ENCODE assay signal across 11 cellular contexts in genomic region chr5:181114844-181115778, GRCh38. TPM values are rescaled to one million over a fixed set of nuclear protein-coding genes. Genes with fewer than 3 reads are reported as not detected.
DNase-seq lines count a peak whose midpoint lies in the region; ATAC-seq, FAIRE-seq and TF ChIP-seq lines count a peak whose summit lies in the region.
"Had no signal": no experiment of that assay in that cellular context is flagged by ENCODE, and none has a peak within 500 bp of the region (broad histone marks: within the 10 kb centered on the region; RNA-seq: fewer than 3 reads in every experiment).

No MANE protein-coding gene starts in this region.

- DNase-seq in D341Med (ENCODE audit: low spot score) (peak; percentile 10), LNCaP clone FGC (ENCODE audit: low read depth) (peak; percentile 11), epithelial cell of esophagus (ENCODE audit: low read depth) (peak; percentile 58), frontal cortex (ENCODE audit: low spot score in 2 of 2) (no peak), caudate nucleus (lab: John Stamatoyannopoulos, UW) (no peak)
- no peak for DNase-seq in natural killer cell treated with Interleukin-12 subunit alpha and Interleukin-12 subunit beta and Interleukin-15 and Interleukin-18, amount 100 ng/mL, for 72 hours (ENCODE audit: low spot score)
- DNase-seq in activated naive CD4-positive, alpha-beta T cell treated with Interleukin-2 at 50 U/mL for 16 hours, result no peak
- DNase-seq: GF-D8 had no signal

- ATAC-seq in natural killer cell treated with Interleukin-12 subunit alpha and Interleukin-12 subunit beta and Interleukin-15 and Interleukin-18, amount 100 ng/mL, for 72 hours, result no peak

- no peak overlapping the region for H3K9ac ChIP-seq in neural cell (ENCODE audit: low read length)

- no peak overlapping the region for H3K27ac Mint-ChIP-seq in natural killer cell treated with Interleukin-12 subunit alpha and Interleukin-12 subunit beta and Interleukin-15 and Interleukin-18, amount 100 ng/mL, for 72 hours

- no peaks in the 10 kb centered on the region for H3K9me3 Mint-ChIP-seq in natural killer cell treated with Interleukin-12 subunit alpha and Interleukin-12 subunit beta and Interleukin-15 and Interleukin-18, amount 100 ng/mL, for 72 hours

- H3K9me2 ChIP-seq in neural cell (ENCODE audit: insufficient read depth, low read length), result no peaks in the 10 kb centered on the region

- TF ChIP-seq EP300 in neural cell (conservative IDR thresholded peaks at IDR 0.05; ENCODE audit: poor library complexity, severe bottlenecking), result no peak

- FAIRE-seq in frontal cortex (lab: Jason Lieb, UNC), result no peak
- FAIRE-seq: colon had no signal

- no peaks in the 10 kb centered on the region for H4K20me1 ChIP-seq in neural cell (ENCODE audit: insufficient read depth)

- peaks cover 41 to 44% of the 10 kb centered on the region in 2 donors for H3K27me3 Mint-ChIP-seq in natural killer cell treated with Interleukin-12 subunit alpha and Interleukin-12 subunit beta and Interleukin-15 and Interleukin-18, amount 100 ng/mL, for 72 hours

- no peak overlapping the region for H2AFZ ChIP-seq in neural cell (ENCODE audit: low read depth, low read length)

- no peaks in the 10 kb centered on the region for H3K79me2 ChIP-seq in neural cell (replicated peaks; ENCODE audit: insufficient read depth, low read length)

- no peak overlapping the region for H3K4me3 Mint-ChIP-seq in natural killer cell treated with Interleukin-12 subunit alpha and Interleukin-12 subunit beta and Interleukin-15 and Interleukin-18, amount 100 ng/mL, for 72 hours

- peaks cover 9% of the 10 kb centered on the region for H3K9me3 ChIP-seq in neural cell (ENCODE audit: low read length)

- H3K4me3 ChIP-seq in LNCaP clone FGC (ENCODE audit: low read depth, low read length) (0 out of 2 replicates have a peak overlapping the region, but pooled peaks have one; percentile 1), epithelial cell of esophagus (ENCODE audit: low read length) (peak overlapping the region; percentile 6), neural cell (ENCODE audit: low read length) (peak overlapping the region; percentile 60)

- H3K27ac ChIP-seq in neural cell (ENCODE audit: low read length) (no peak overlapping the region), caudate nucleus (ENCODE audit: low read depth, low read length) (no peak overlapping the region)

- no peaks in the 10 kb centered on the region for H3K36me3 Mint-ChIP-seq in natural killer cell treated with Interleukin-12 subunit alpha and Interleukin-12 subunit beta and Interleukin-15 and Interleukin-18, amount 100 ng/mL, for 72 hours

- no peak overlapping the region for H3K4me2 ChIP-seq in neural cell (ENCODE audit: low read length)

- H3K36me3 ChIP-seq in neural cell (ENCODE audit: insufficient read depth, low read length), result no peaks in the 10 kb centered on the region

- H3K27me3 ChIP-seq in neural cell (ENCODE audit: insufficient read depth, low read depth, low read length), result peaks cover 32% of the 10 kb centered on the region

- TF ChIP-seq CTCF in LNCaP clone FGC (IDR thresholded peaks at IDR 0.05; ENCODE audit: control insufficient read depth, extremely low read depth, insufficient read depth), result no peak
- TF ChIP-seq CTCF in epithelial cell of esophagus (IDR thresholded peaks at IDR 0.05; ENCODE audit: insufficient read depth, low read depth, low read length, missing control alignments), result no peak
- TF ChIP-seq CTCF in neural cell (IDR thresholded peaks at IDR 0.05; ENCODE audit: poor library complexity, severe bottlenecking), result no peak

- peaks cover 0 to 3% of the 10 kb centered on the region in 2 donors for H3K4me1 Mint-ChIP-seq in natural killer cell treated with Interleukin-12 subunit alpha and Interleukin-12 subunit beta and Interleukin-15 and Interleukin-18, amount 100 ng/mL, for 72 hours (ENCODE audit: low read depth in 2 of 2)

- TF ChIP-seq RAD21 in neural cell (conservative IDR thresholded peaks at IDR 0.05), result no peak

- no peaks in the 10 kb centered on the region for H3F3A ChIP-seq in neural cell (ENCODE audit: insufficient read depth, low read length, poor library complexity, severe bottlenecking)

TF ChIP-seq in neural cell, 6 proteins besides CTCF, POLR2A, EP300 and RAD21:
- no peak for TF ChIP-seq EZH2 (IDR thresholded peaks at IDR 0.05; ENCODE audit: borderline replicate concordance, insufficient read depth, low read length, poor library complexity, severe bottlenecking)
- no peak for TF ChIP-seq MXI1 (conservative IDR thresholded peaks at IDR 0.05; ENCODE audit: poor library complexity, severe bottlenecking)
- TF ChIP-seq POLR2AphosphoS5 (IDR thresholded peaks at IDR 0.05), result no peak
- TF ChIP-seq REST (IDR thresholded peaks at IDR 0.05; ENCODE audit: borderline replicate concordance), result no peak
- no peak for TF ChIP-seq SMC3 (conservative IDR thresholded peaks at IDR 0.05; ENCODE audit: poor library complexity)
- TF ChIP-seq TAF1 (IDR thresholded peaks at IDR 0.05; ENCODE audit: low read depth), result no peak

RNA-seq across cellular contexts. Expression of gene OR2V1, which starts 15.9 kb away (rescaled TPM):
- not detected in 2 replicates for polyA plus RNA-seq in neural cell
- polyA minus RNA-seq in neural cell, result not detected in 2 replicates
- total RNA-seq in natural killer cell treated with Interleukin-12 subunit alpha and Interleukin-12 subunit beta and Interleukin-15 and Interleukin-18, amount 100 ng/mL, for 72 hours, result not detected
- total RNA-seq in frontal cortex, result not detected
- total RNA-seq: lung microvascular endothelial cell had no signal

RNA-seq across cellular contexts. Expression of gene OR2V2, which starts 32.3 kb away (rescaled TPM):
- not detected in 2 replicates for polyA plus RNA-seq in neural cell
- not detected in 2 replicates for polyA minus RNA-seq in neural cell
- total RNA-seq in natural killer cell treated with Interleukin-12 subunit alpha and Interleukin-12 subunit beta and Interleukin-15 and Interleukin-18, amount 100 ng/mL, for 72 hours, result not detected
- total RNA-seq in frontal cortex, result not detected
- total RNA-seq: lung microvascular endothelial cell had no signal

Comparison
In these comparisons a context has a peak if more than half of its experiments do, and no peak if none do; other contexts are left out.
1. DNase-seq: peak in D341Med (single experiment), LNCaP clone FGC (single experiment) and epithelial cell of esophagus (single experiment); none in natural killer cell treated with Interleukin-12 subunit alpha and Interleukin-12 subunit beta and Interleukin-15 and Interleukin-18, amount 100 ng/mL, for 72 hours (single experiment), frontal cortex (0 of 2), caudate nucleus (0 of 61) and activated naive CD4-positive, alpha-beta T cell treated with Interleukin-2 at 50 U/mL for 16 hours (single experiment).
2. H3K4me3 ChIP-seq: peak in every context shown above with its lines; median percentile 60 in neural cell; 6 in epithelial cell of esophagus; 1 in LNCaP clone FGC.